In the genomic region with DNA sequence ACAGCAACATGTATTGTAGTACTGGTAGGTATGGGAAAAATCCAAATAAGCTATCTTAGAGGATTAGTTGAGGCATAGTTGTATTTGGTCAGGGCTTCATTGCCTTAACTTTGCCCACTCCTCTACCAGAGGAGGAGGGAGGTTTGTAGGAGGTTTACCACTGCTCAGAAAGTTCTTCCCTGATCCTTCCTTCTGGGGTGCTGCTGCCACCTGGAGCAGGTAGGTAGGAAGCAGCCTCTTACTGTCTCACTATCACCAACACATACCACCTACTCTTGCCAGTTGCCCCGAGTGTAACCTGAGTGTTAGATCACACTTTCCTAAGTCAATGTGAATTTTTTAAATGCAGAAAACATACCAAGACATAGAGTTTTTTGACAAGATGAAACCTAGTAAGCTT, we compare ENCODE assay signal across 12 cellular contexts. TPM values are rescaled to one million over a fixed set of nuclear protein-coding genes. Genes with fewer than 3 reads are reported as not detected.
DNase-seq lines count a peak whose midpoint lies in the region; ATAC-seq, FAIRE-seq and TF ChIP-seq lines count a peak whose summit lies in the region.
"Had no signal": no experiment of that assay in that cellular context is flagged by ENCODE, and none has a peak within 500 bp of the region (broad histone marks: within the 10 kb centered on the region; RNA-seq: fewer than 3 reads in every experiment).

No MANE protein-coding gene starts in this region.

- H3K4me1 ChIP-seq in Caco-2: no peaks in the 10 kb centered on the region
- H3K4me1 ChIP-seq in GM23338 (ENCODE audit: insufficient read depth): no peaks in the 10 kb centered on the region
- H3K4me1 ChIP-seq in kidney (ENCODE audit: control insufficient read depth in 1 of 2, insufficient read depth in 1 of 2, low read depth in 1 of 2, low read length in 2 of 2): no peaks in the 10 kb centered on the region

- H2AFZ ChIP-seq in GM23338: no peak overlapping the region

- no peak overlapping the region for H3K4me3 ChIP-seq in Caco-2 (ENCODE audit: low read depth, low read length)
- H3K4me3 ChIP-seq in GM23338: no peak overlapping the region
- no peak overlapping the region for H3K4me3 ChIP-seq in kidney (ENCODE audit: low read length in 2 of 2)

- no peak overlapping the region for H3K9ac ChIP-seq in kidney (ENCODE audit: low read length in 2 of 2)

- no peak for FAIRE-seq in kidney (lab: Jason Lieb, UNC)

- H3K4me3 Mint-ChIP-seq in Caco-2 (ENCODE audit: unreplicated experiment): no peak overlapping the region
- H3K4me3 Mint-ChIP-seq in GM23338: no peak overlapping the region
- H3K4me3 Mint-ChIP-seq in nephron progenitor cell: no peak overlapping the region
- H3K4me3 Mint-ChIP-seq: activated T-cell treated with anti-CD3 and anti-CD28 coated beads, Interleukin-2, amount 50 U/mL, for 4 hours; IgD-negative memory B cell had no signal

- ATAC-seq in GM23338: peak; percentile 93
- ATAC-seq: activated T-cell treated with anti-CD3 and anti-CD28 coated beads, Interleukin-2, amount 50 U/mL, for 4 hours had no signal

- intact Hi-C loops in Caco-2 (cut with micrococcal nuclease; ENCODE audit: unreplicated experiment) (loop anchor here (1.0 kb wide), 1 partner anchor 70 kb away; no protein-coding TSS in a partner anchor), kidney (cut with DNase I) (no loop called here)

- H3K27ac Mint-ChIP-seq in Caco-2 (ENCODE audit: unreplicated experiment) (no peak overlapping the region), GM23338 (no peak overlapping the region), nephron progenitor cell (no peak overlapping the region)
- H3K27ac Mint-ChIP-seq: IgD-negative memory B cell had no signal

- no peak overlapping the region for H3K4me2 ChIP-seq in GM23338

- CTCF ChIA-PET in Caco-2 (lab: Charles Lee): no interaction called here

- H3K36me3 Mint-ChIP-seq in Caco-2 (ENCODE audit: insufficient read depth, unreplicated experiment) (no peaks in the 10 kb centered on the region), GM23338 (ENCODE audit: low read depth) (no peaks in the 10 kb centered on the region), nephron progenitor cell (ENCODE audit: low read depth) (no peaks in the 10 kb centered on the region)

- no peaks in the 10 kb centered on the region for H3F3A ChIP-seq in GM23338 (replicated peaks; ENCODE audit: low read depth)

- POLR2A ChIA-PET in Caco-2 (lab: Charles Lee): no interaction called here

- H3K9me3 Mint-ChIP-seq in Caco-2 (ENCODE audit: unreplicated experiment): peaks cover 4% of the 10 kb centered on the region
- H3K9me3 Mint-ChIP-seq in GM23338: peaks cover 6% of the 10 kb centered on the region
- H3K9me3 Mint-ChIP-seq in nephron progenitor cell: no peaks in the 10 kb centered on the region
- H3K9me3 Mint-ChIP-seq: activated T-cell treated with anti-CD3 and anti-CD28 coated beads, Interleukin-2, amount 50 U/mL, for 4 hours had no signal

- H3K79me2 ChIP-seq in GM23338 (replicated peaks; ENCODE audit: insufficient read depth): no peaks in the 10 kb centered on the region

- H3K9me3 ChIP-seq in Caco-2 (no peaks in the 10 kb centered on the region), kidney (ENCODE audit: control insufficient read depth in 1 of 2, low read length in 2 of 2) (no peaks in the 10 kb centered on the region)

- H3K27ac ChIP-seq in GM23338 (ENCODE audit: low read depth): no peak overlapping the region
- no peak overlapping the region for H3K27ac ChIP-seq in kidney (ENCODE audit: low read depth in 2 of 2, low read length in 2 of 2)

- TF ChIP-seq CTCF in Caco-2 (IDR thresholded peaks at IDR 0.05; ENCODE audit: insufficient read depth in 1 of 2, low read depth in 1 of 2, low read length in 1 of 2, severe bottlenecking in 1 of 2, unreplicated experiment in 1 of 2) (peak; percentile 20 to 53), GM23338 (conservative IDR thresholded peaks at IDR 0.05; ENCODE audit: low read depth in 2 of 2) (peak; percentile 20 to 74; a peak in 3 of 4 replicates), kidney (IDR thresholded peaks at IDR 0.05; ENCODE audit: borderline replicate concordance, extremely low read depth, insufficient read depth) (peak; percentile 22), nephron progenitor cell (IDR thresholded peaks at IDR 0.05) (no peak)

- peaks cover 3% of the 10 kb centered on the region for H3K27me3 Mint-ChIP-seq in Caco-2 (ENCODE audit: insufficient read depth, unreplicated experiment)
- H3K27me3 Mint-ChIP-seq in GM23338 (ENCODE audit: insufficient read depth, low read depth, poor library complexity): peaks cover 2% of the 10 kb centered on the region
- H3K27me3 Mint-ChIP-seq in nephron progenitor cell (ENCODE audit: low read depth, poor library complexity): peaks cover 4% of the 10 kb centered on the region

- H3K4me1 Mint-ChIP-seq in Caco-2 (ENCODE audit: low read depth, unreplicated experiment) (no peaks in the 10 kb centered on the region), GM23338 (no peaks in the 10 kb centered on the region), nephron progenitor cell (no peaks in the 10 kb centered on the region)
- H3K4me1 Mint-ChIP-seq: IgD-negative memory B cell had no signal

- BruUV-seq in Caco-2 (replicated peaks; lab: Mats Ljungman, UMichigan): no TSS peak

- no peaks in the 10 kb centered on the region for H3K9me2 ChIP-seq in GM23338 (ENCODE audit: insufficient read depth)

- H3K36me3 ChIP-seq in Caco-2 (ENCODE audit: control insufficient read depth, insufficient read depth, low read length) (no peaks in the 10 kb centered on the region), GM23338 (ENCODE audit: insufficient read depth) (no peaks in the 10 kb centered on the region), kidney (ENCODE audit: control insufficient read depth in 1 of 2, insufficient read depth in 2 of 2, low read length in 2 of 2) (no peaks in the 10 kb centered on the region)

- no peaks in the 10 kb centered on the region for H4K20me1 ChIP-seq in GM23338 (replicated peaks; ENCODE audit: insufficient read depth)

- H3K27me3 ChIP-seq in Caco-2 (replicated peaks; ENCODE audit: control insufficient read depth, insufficient read depth, low read length) (no peaks in the 10 kb centered on the region), GM23338 (ENCODE audit: insufficient read depth) (no peaks in the 10 kb centered on the region)

- peak; percentile 27 to 40 for DNase-seq in Caco-2
- peak; percentile 16 for DNase-seq in GM23338 (ENCODE audit: low spot score)
- DNase-seq in SW480 (ENCODE audit: low spot score): peak; percentile 19
- no peak for DNase-seq in kidney
- DNase-seq in GM03348 (ENCODE audit: low spot score): no peak
- no peak for DNase-seq in activated CD8-positive, alpha-beta memory T cell treated with anti-CD3 and anti-CD28 coated beads, Interleukin-2, amount 50 U/mL, for 4 hours
- DNase-seq in nephron progenitor cell: no peak
- no peak for DNase-seq in Kasumi-1 (lab: John Stamatoyannopoulos, UW)
- DNase-seq: activated T-cell treated with anti-CD3 and anti-CD28 coated beads, Interleukin-2, amount 50 U/mL, for 4 hours; HCEC 1CT; NCI-H2081 treated with DMSO at 0.1 percent for 48 hours had no signal

TF ChIP-seq in GM23338, 12 proteins besides CTCF, POLR2A, EP300 and RAD21:
- TF ChIP-seq ZNF331 (CRISPR knock-in tag; IDR thresholded peaks at IDR 0.05; ENCODE audit: low read depth): no peak
- TF ChIP-seq, protein P1, sequence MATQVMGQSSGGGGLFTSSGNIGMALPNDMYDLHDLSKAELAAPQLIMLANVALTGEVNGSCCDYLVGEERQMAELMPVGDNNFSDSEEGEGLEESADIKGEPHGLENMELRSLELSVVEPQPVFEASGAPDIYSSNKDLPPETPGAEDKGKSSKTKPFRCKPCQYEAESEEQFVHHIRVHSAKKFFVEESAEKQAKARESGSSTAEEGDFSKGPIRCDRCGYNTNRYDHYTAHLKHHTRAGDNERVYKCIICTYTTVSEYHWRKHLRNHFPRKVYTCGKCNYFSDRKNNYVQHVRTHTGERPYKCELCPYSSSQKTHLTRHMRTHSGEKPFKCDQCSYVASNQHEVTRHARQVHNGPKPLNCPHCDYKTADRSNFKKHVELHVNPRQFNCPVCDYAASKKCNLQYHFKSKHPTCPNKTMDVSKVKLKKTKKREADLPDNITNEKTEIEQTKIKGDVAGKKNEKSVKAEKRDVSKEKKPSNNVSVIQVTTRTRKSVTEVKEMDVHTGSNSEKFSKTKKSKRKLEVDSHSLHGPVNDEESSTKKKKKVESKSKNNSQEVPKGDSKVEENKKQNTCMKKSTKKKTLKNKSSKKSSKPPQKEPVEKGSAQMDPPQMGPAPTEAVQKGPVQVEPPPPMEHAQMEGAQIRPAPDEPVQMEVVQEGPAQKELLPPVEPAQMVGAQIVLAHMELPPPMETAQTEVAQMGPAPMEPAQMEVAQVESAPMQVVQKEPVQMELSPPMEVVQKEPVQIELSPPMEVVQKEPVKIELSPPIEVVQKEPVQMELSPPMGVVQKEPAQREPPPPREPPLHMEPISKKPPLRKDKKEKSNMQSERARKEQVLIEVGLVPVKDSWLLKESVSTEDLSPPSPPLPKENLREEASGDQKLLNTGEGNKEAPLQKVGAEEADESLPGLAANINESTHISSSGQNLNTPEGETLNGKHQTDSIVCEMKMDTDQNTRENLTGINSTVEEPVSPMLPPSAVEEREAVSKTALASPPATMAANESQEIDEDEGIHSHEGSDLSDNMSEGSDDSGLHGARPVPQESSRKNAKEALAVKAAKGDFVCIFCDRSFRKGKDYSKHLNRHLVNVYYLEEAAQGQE (IDR thresholded peaks at IDR 0.05; ENCODE audit: unreplicated experiment): no peak
- no peak for TF ChIP-seq NANOG (IDR thresholded peaks at IDR 0.05; ENCODE audit: borderline replicate concordance)
- TF ChIP-seq POLR2AphosphoS5 (IDR thresholded peaks at IDR 0.05; ENCODE audit: low read depth): no peak
- TF ChIP-seq STAT1 (IDR thresholded peaks at IDR 0.05; ENCODE audit: unreplicated experiment): no peak
- no peak for TF ChIP-seq EZH2 (IDR thresholded peaks at IDR 0.05; ENCODE audit: low read depth, unreplicated experiment)

RNA-seq across cellular contexts. Expression of gene ZSWIM5, which starts 24.1 kb away (rescaled TPM):
- total RNA-seq in Caco-2 (2022): 0.49 and 0.54 TPM in 2 replicates
- 2.6 and 3.6 TPM in 2 replicates for total RNA-seq in GM23338 (2014; rRNA removed; shearing (Covaris generic))
- 0.49 and 0.65 TPM in 2 replicates for polyA plus RNA-seq in GM23338 (2016; fragmentation: Nextera tagmentation; extraction: Ambion mirVana)
- 4.8 TPM for total RNA-seq in kidney
- polyA plus RNA-seq in kidney (ENCODE audit: insufficient read depth, low read depth, low replicate concordance): 1.9 TPM

Comparison
In these comparisons a context has a peak if more than half of its experiments do, and no peak if none do; other contexts are left out.
1. DNase-seq: peak in Caco-2 (2 of 2), GM23338 (single experiment) and SW480 (single experiment); none in kidney (single experiment), GM03348 (single experiment), activated CD8-positive, alpha-beta memory T cell treated with anti-CD3 and anti-CD28 coated beads, Interleukin-2, amount 50 U/mL, for 4 hours (single experiment), nephron progenitor cell (single experiment) and Kasumi-1 (0 of 2).